Comparison of ENCODE assay signal across 10 cellular contexts in the genomic region with DNA sequence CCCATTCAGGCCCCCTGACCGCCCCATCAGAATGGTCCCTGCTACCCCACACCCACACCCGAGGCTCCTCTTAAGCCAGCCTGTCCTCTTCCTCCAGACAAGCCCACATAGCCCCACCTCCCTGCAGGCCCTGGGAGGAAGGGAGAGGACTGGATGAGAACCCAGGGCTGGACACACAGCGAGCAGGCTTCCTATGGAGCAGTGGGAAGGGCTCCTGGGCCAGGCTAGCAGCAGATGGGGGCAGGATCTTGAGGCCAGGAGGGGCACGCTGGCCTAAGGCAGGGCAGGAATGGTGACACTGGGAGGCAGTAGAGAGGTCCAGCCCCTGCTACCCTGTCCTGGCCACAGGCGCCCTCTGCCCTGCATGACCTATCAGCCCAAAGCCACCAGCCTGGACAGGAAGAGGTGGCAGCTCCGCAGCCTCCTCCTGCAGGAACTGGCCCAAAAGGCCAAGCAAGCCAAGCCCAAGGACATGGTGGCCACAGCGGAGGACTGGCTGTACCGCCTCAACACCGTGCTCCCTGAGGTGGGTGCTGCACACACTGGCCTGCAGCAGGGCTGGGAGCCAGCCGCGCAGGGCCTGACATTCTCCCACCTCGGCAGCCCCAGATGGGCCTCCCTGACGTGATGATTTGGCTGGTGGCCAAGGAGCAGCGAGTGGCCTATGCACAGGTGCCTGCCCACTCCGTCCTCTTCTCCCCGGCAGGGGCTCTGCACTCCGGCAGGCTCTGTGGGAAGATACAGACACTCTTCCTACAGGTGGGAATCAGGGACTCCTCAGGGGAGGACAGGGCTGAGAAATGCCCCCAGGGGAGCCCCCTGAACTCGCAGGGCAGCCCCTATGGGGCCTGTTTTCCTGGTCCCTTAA. TPM values are rescaled to one million over a fixed set of nuclear protein-coding genes. Genes with fewer than 3 reads are reported as not detected.
DNase-seq lines count a peak whose midpoint lies in the region; ATAC-seq, FAIRE-seq and TF ChIP-seq lines count a peak whose summit lies in the region.
"Had no signal": no experiment of that assay in that cellular context is flagged by ENCODE, and none has a peak within 500 bp of the region (broad histone marks: within the 10 kb centered on the region; RNA-seq: fewer than 3 reads in every experiment).

No MANE protein-coding gene starts in this region.

- ATAC-seq in right cardiac atrium (peak; percentile 66 to 70), upper lobe of left lung (ENCODE audit: low FRiP score in 2 of 2) (peak; percentile 7 to 17)

- H3K27me3 ChIP-seq in right cardiac atrium (ENCODE audit: control insufficient read depth, insufficient read depth) = no peaks in the 10 kb centered on the region
- no peaks in the 10 kb centered on the region for H3K27me3 ChIP-seq in upper lobe of left lung
- H3K27me3 ChIP-seq in testis = no peaks in the 10 kb centered on the region

- H3K36me3 ChIP-seq in upper lobe of left lung (no peaks in the 10 kb centered on the region), testis (ENCODE audit: low read depth, missing control alignments) (no peaks in the 10 kb centered on the region)

- 49% methylated on average over 18 of the region's 18 CpGs for WGBS in right cardiac atrium
- 53 to 66% methylated on average over 4 to 13 of the region's 18 CpGs for WGBS in upper lobe of left lung, 2 donors
- 20 to 57% methylated on average over 2 to 18 of the region's 18 CpGs for WGBS in testis, 2 donors

- TF ChIP-seq CTCF in upper lobe of left lung (IDR thresholded peaks at IDR 0.05) = no peak
- no peak for TF ChIP-seq CTCF in testis (IDR thresholded peaks at IDR 0.05)

- H3K27ac ChIP-seq in right cardiac atrium (ENCODE audit: low read length) = no peak overlapping the region
- no peak overlapping the region for H3K27ac ChIP-seq in upper lobe of left lung
- H3K27ac ChIP-seq in testis = no peak overlapping the region

- H3K9me3 ChIP-seq in right cardiac atrium (ENCODE audit: control insufficient read depth, low read length) (no peaks in the 10 kb centered on the region), upper lobe of left lung (no peaks in the 10 kb centered on the region), testis (no peaks in the 10 kb centered on the region)

- intact Hi-C loops in right cardiac atrium (cut with DNase I) (no loop called here), testis (cut with DNase I; ENCODE audit: low total_unique reads) (no loop called here)

- TF ChIP-seq POLR2A in upper lobe of left lung (IDR thresholded peaks at IDR 0.05) = no peak
- TF ChIP-seq POLR2A in testis (IDR thresholded peaks at IDR 0.05) = no peak

- TF ChIP-seq EP300 in upper lobe of left lung (IDR thresholded peaks at IDR 0.05) = no peak

- DNase-seq in NCI-H748 (lab: John Stamatoyannopoulos, UW; ENCODE audit: unreplicated experiment) = peak; percentile 63
- DNase-seq in NCI-H748 treated with DMSO at 0.1 percent for 48 hours (lab: John Stamatoyannopoulos, UW) = no peak
- peak; percentile 79 for DNase-seq in SK-N-DZ (ENCODE audit: low spot score)
- peak in 2 of 3 donors; percentile 35 to 72 for DNase-seq in right cardiac atrium
- no peak for DNase-seq in upper lobe of left lung
- DNase-seq in testis = no peak
- DNase-seq in RCC 7860 (ENCODE audit: low spot score) = no peak
- DNase-seq in MV-4-11 (lab: John Stamatoyannopoulos, UW) = no peak

- H3K4me1 ChIP-seq in right cardiac atrium (ENCODE audit: control insufficient read depth, insufficient read depth, low read length) = no peaks in the 10 kb centered on the region
- peaks cover 0 to 14% (median 8%) of the 10 kb centered on the region in 4 donors for H3K4me1 ChIP-seq in upper lobe of left lung
- peaks cover 15% of the 10 kb centered on the region for H3K4me1 ChIP-seq in testis

- no peak overlapping the region for H3K4me3 ChIP-seq in right cardiac atrium (ENCODE audit: low read length)
- no peak overlapping the region for H3K4me3 ChIP-seq in upper lobe of left lung
- H3K4me3 ChIP-seq in testis = no peak overlapping the region

- no peak for FAIRE-seq in RCC 7860 (lab: Jason Lieb, UNC)
- FAIRE-seq: bronchial epithelial cell had no signal

RNA-seq across cellular contexts. Expression of a gene that starts 43.3 kb away (rescaled TPM):
- polyA plus RNA-seq in SK-N-DZ (2014; cell fraction: cytosol; rRNA removed) = 0.02 and 0.06 TPM in 2 replicates
- 0.59 and 0.73 TPM in 2 replicates for polyA plus RNA-seq in SK-N-DZ (2014; cell fraction: nucleus; rRNA removed)
- total RNA-seq in right cardiac atrium (under 1 TPM in 3 of 4 donors, not detected in 1; 0.11 to 0.17 (median 0.15) TPM), upper lobe of left lung (1 to 10 TPM in 1 of 6 donors, under 1 TPM in 5; 0.15 to 5.2 (median 0.43) TPM), testis (10 to 100 TPM in 1 of 2 donors, 1 to 10 TPM in 1; 7.1 to 15.3 TPM)
- polyA plus RNA-seq in right cardiac atrium (0.05 TPM), testis (ENCODE audit: insufficient read depth, low read depth, low replicate concordance) (15.0 TPM)
- total RNA-seq: glomerular endothelial cell had no signal

RNA-seq across cellular contexts. Expression of a gene that starts 47.7 kb away (rescaled TPM):
- polyA plus RNA-seq in SK-N-DZ (2014; cell fraction: cytosol; rRNA removed) = 37.9 and 46.5 TPM in 2 replicates
- 38.5 and 52.0 TPM in 2 replicates for polyA plus RNA-seq in SK-N-DZ (2014; cell fraction: nucleus; rRNA removed)
- total RNA-seq in right cardiac atrium (10 to 100 TPM; 33.9 to 40.9 (median 34.8) TPM), upper lobe of left lung (100 to 1,000 TPM in 1 of 6 donors, 10 to 100 TPM in 5; 41.3 to 133 (median 53.0) TPM), testis (100 to 1,000 TPM in 1 of 2 donors, 10 to 100 TPM in 1; 78.7 to 102 TPM)
- polyA plus RNA-seq in right cardiac atrium (14.5 TPM), testis (ENCODE audit: insufficient read depth, low read depth, low replicate concordance) (108 TPM)

RNA-seq across cellular contexts. Expression of a gene that starts 54.0 kb away (rescaled TPM):
- 28.9 and 30.3 TPM in 2 replicates for polyA plus RNA-seq in SK-N-DZ (2014; cell fraction: cytosol; rRNA removed)
- polyA plus RNA-seq in SK-N-DZ (2014; cell fraction: nucleus; rRNA removed) = 14.8 and 18.7 TPM in 2 replicates
- 10 to 100 TPM; 12.9 to 24.3 (median 19.9) TPM for total RNA-seq in right cardiac atrium
- polyA plus RNA-seq in right cardiac atrium = 16.7 TPM
- total RNA-seq in upper lobe of left lung = 10 to 100 TPM; 11.5 to 18.9 (median 15.2) TPM
- total RNA-seq in testis = 10 to 100 TPM; 24.2 to 24.5 TPM
- 25.2 TPM for polyA plus RNA-seq in testis (ENCODE audit: insufficient read depth, low read depth, low replicate concordance)

Comparison
In these comparisons a context has a peak if more than half of its experiments do, and no peak if none do; other contexts are left out.
1. DNase-seq: peak in NCI-H748 (single experiment), SK-N-DZ (single experiment) and right cardiac atrium (2 of 3); none in NCI-H748 treated with DMSO at 0.1 percent for 48 hours (single experiment), upper lobe of left lung (0 of 2), testis (single experiment), RCC 7860 (single experiment) and MV-4-11 (single experiment).